ENCODE assay signal across 2 cellular contexts in genomic region chr1:1063261-1063944, GRCh38.
A peak's percentile ranks its signal among the peaks of the same experiment; 100 is the strongest.
TF ChIP-seq lines count a peak whose summit lies in the region.

No MANE protein-coding gene starts in this region.

TF ChIP-seq in HEK293, 187 proteins besides CTCF, POLR2A, EP300 and RAD21 (continues in another document):
- TF ChIP-seq ZNF544 (tag by site-specific recombination; IDR thresholded peaks at IDR 0.05) (no peak), ZNF174 (tag by site-specific recombination; IDR thresholded peaks at IDR 0.05) (no peak), ZNF510 (tag by site-specific recombination; IDR thresholded peaks at IDR 0.05; ENCODE audit: insufficient replicate concordance) (no peak), ZNF621 (tag by site-specific recombination; IDR thresholded peaks at IDR 0.05) (no peak), ZNF776 (tag by site-specific recombination; IDR thresholded peaks at IDR 0.05; ENCODE audit: borderline replicate concordance) (no peak), ZNF133 (tag by site-specific recombination; IDR thresholded peaks at IDR 0.05) (no peak), ZNF146 (tag by site-specific recombination; IDR thresholded peaks at IDR 0.05) (peak; percentile 18; the same call in 1 of the 2 replicates), ZNF23 (tag by site-specific recombination; IDR thresholded peaks at IDR 0.05; ENCODE audit: borderline replicate concordance) (no peak), ZNF19 (tag by site-specific recombination; IDR thresholded peaks at IDR 0.05; ENCODE audit: low read depth) (no peak), ZNF155 (tag by site-specific recombination; IDR thresholded peaks at IDR 0.05) (no peak), ZBTB7A (tag by site-specific recombination; IDR thresholded peaks at IDR 0.05; ENCODE audit: low read depth) (0 out of 2 replicates have a peak, but pooled peaks have one; percentile 17), ZNF112 (tag by site-specific recombination; IDR thresholded peaks at IDR 0.05) (no peak), ZBTB17 (tag by site-specific recombination; IDR thresholded peaks at IDR 0.05) (no peak), ZNF354C (tag by site-specific recombination; IDR thresholded peaks at IDR 0.05; ENCODE audit: borderline replicate concordance, low read depth) (no peak), ZIC2 (tag by site-specific recombination; IDR thresholded peaks at IDR 0.05) (peak; percentile 54), REST (tag by site-specific recombination; IDR thresholded peaks at IDR 0.05) (no peak), ZSCAN18 (tag by site-specific recombination; IDR thresholded peaks at IDR 0.05) (no peak), ZSCAN16 (tag by site-specific recombination; IDR thresholded peaks at IDR 0.05) (no peak), ZNF513 (tag by site-specific recombination; IDR thresholded peaks at IDR 0.05) (no peak), SP7 (tag by site-specific recombination; IDR thresholded peaks at IDR 0.05) (no peak), ZNF211 (tag by site-specific recombination; IDR thresholded peaks at IDR 0.05; ENCODE audit: low read depth) (no peak), ZNF830 (tag by site-specific recombination; IDR thresholded peaks at IDR 0.05; ENCODE audit: low read depth) (no peak), ZNF311 (tag by site-specific recombination; IDR thresholded peaks at IDR 0.05; ENCODE audit: borderline replicate concordance) (no peak), KLF10 (tag by site-specific recombination; IDR thresholded peaks at IDR 0.05) (no peak), ZNF362 (tag by site-specific recombination; IDR thresholded peaks at IDR 0.05) (no peak), ZNF16 (tag by site-specific recombination; IDR thresholded peaks at IDR 0.05; ENCODE audit: low read depth) (no peak), ZNF623 (tag by site-specific recombination; IDR thresholded peaks at IDR 0.05) (no peak), ZNF214 (tag by site-specific recombination; IDR thresholded peaks at IDR 0.05; ENCODE audit: borderline replicate concordance) (no peak), REPIN1 (tag by site-specific recombination; IDR thresholded peaks at IDR 0.05; ENCODE audit: low read depth) (no peak), ZNF274 (IDR thresholded peaks at IDR 0.05; ENCODE audit: low read length) (no peak), ZNF274 (tag by site-specific recombination; IDR thresholded peaks at IDR 0.05; ENCODE audit: borderline replicate concordance) (no peak)

TF ChIP-seq in GM12891, 5 proteins besides CTCF, POLR2A, EP300 and RAD21:
- no peak for TF ChIP-seq SPI1 (IDR thresholded peaks at IDR 0.05; ENCODE audit: low read depth, low read length)
- TF ChIP-seq POU2F2 (IDR thresholded peaks at IDR 0.05; ENCODE audit: low read depth, low read length): no peak
- no peak for TF ChIP-seq PAX5 (IDR thresholded peaks at IDR 0.05; ENCODE audit: insufficient read depth, low read length, severe bottlenecking)
- TF ChIP-seq POLR2AphosphoS5 (IDR thresholded peaks at IDR 0.05; ENCODE audit: low read depth, low read length): no peak; the same call in 1 of the 2 replicates
- no peak for TF ChIP-seq TAF1 (IDR thresholded peaks at IDR 0.05; ENCODE audit: low read depth, low read length)
TF ChIP-seq in GM12891: peak in this region for 0.
